8 cellular contexts compared by ENCODE assay signal in the genomic region with DNA sequence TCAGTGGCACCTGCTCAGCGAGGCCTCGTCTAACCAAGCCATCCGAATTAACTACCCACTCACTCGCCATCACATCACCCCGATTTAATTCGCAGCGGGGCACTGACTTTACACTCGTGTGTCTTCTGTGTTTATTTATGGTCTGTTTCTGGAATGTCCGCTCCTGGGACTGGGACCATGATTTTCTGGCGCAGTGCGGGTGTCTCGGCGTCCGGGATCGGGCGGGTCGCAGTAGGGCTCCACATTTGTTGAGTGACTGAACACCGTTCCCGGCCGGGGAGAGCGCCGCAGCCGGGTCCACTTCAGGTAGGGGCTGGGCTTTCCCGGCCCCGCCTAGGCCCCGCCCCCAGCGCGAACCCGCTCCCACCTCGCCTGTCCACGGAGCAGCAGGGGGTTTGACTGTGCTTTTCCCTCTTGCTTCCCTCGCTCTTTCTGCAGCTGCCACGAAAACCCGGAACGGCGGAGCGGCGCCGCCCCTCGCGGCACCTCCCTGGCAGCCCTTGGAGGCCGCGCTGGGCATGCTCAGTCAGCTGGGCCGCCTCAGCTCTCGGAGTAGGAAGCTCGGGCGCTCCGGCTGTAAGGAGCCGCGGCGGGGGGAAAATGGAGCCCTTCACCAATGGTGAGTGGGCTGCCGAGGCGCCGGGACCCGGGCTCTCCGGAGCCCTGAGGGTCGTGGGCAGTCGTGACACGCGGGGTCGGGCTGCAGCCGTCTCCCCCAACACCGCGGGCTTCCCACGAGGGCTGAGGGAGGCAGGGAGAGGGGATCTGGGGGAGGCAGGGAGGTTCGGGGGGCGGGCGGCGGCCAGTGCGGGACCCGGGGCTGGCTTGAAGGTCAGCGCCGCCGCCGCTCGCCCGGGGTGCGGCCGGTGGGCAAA. TPM values are rescaled to one million over a fixed set of nuclear protein-coding genes. Genes with fewer than 3 reads are reported as not detected.
DNase-seq lines count a peak whose midpoint lies in the region; ATAC-seq and TF ChIP-seq lines count a peak whose summit lies in the region.

A gene (plus strand): TSS at position 525 of the 875 bp plus-strand sequence. CDS start 76 bp downstream, at position 601.

- peak within 1 kb of the TSS; percentile 95 for H3K27ac Mint-ChIP-seq in chondrocyte (ENCODE audit: unreplicated experiment)

- H3K4me3 Mint-ChIP-seq in chondrocyte (ENCODE audit: unreplicated experiment): peak within 1 kb of the TSS; percentile 90

- H3K36me3 ChIP-seq in kidney epithelial cell (ENCODE audit: control insufficient read depth, insufficient read depth, low read length): no peaks in the 10 kb centered on the region

- H3K4me3 ChIP-seq in AG10803 (ENCODE audit: low read length) (peak within 1 kb of the TSS; percentile 87), kidney epithelial cell (ENCODE audit: low read depth, low read length) (peak within 1 kb of the TSS; percentile 86)

- DNase-seq in AG10803 (ENCODE audit: low read depth) (peak; percentile 98), NCI-H510A (lab: John Stamatoyannopoulos, UW) (peak; percentile 88), chondrocyte (ENCODE audit: low spot score) (peak; percentile 97), kidney epithelial cell (ENCODE audit: low read depth) (peak; percentile 84)
- DNase-seq in activated CD4-positive, alpha-beta T cell treated with anti-CD3 and anti-CD28 coated beads for 24 hours (ENCODE audit: low read depth in 2 of 2): peak; percentile 87 to 90
- DNase-seq in stimulated activated CD4-positive, alpha-beta T cell treated with anti-CD3 and anti-CD28 coated beads, Interleukin-15, amount 100 ng/mL, for 48 hours (ENCODE audit: low read depth in 2 of 2): peak; percentile 90 to 92

- H3K27me3 ChIP-seq in kidney epithelial cell (ENCODE audit: control insufficient read depth, insufficient read depth, low read length): no peaks in the 10 kb centered on the region

- peak; percentile 38 for ATAC-seq in GM19043 (IDR thresholded peaks at IDR 0.05; ENCODE audit: low read depth, unreplicated experiment)
- ATAC-seq in HG03432 (IDR thresholded peaks at IDR 0.05; ENCODE audit: unreplicated experiment): peak; percentile 62

- H3K27me3 Mint-ChIP-seq in chondrocyte (ENCODE audit: low read depth): no peaks in the 10 kb centered on the region

- no peak for TF ChIP-seq CTCF in AG10803 (conservative IDR thresholded peaks at IDR 0.05; ENCODE audit: low read length)
- no peak for TF ChIP-seq CTCF in chondrocyte (IDR thresholded peaks at IDR 0.05)
- TF ChIP-seq CTCF in kidney epithelial cell (IDR thresholded peaks at IDR 0.05; ENCODE audit: insufficient read depth, low read length, poor library complexity, severe bottlenecking): no peak

- H3K36me3 Mint-ChIP-seq in chondrocyte (ENCODE audit: low read depth): no peaks in the 10 kb centered on the region

- H3K4me1 Mint-ChIP-seq in chondrocyte (ENCODE audit: low read depth): peaks cover 46% of the 10 kb centered on the region

- H3K9me3 Mint-ChIP-seq in chondrocyte (ENCODE audit: low read depth): no peaks in the 10 kb centered on the region

RNA-seq across cellular contexts. Expression of the gene that starts here (rescaled TPM):
- total RNA-seq in chondrocyte (30.7 to 47.7 TPM (median 31.4 TPM) in 3 replicates), kidney epithelial cell (24.6 and 25.5 TPM in 2 replicates)

Comparison
In these comparisons a context has a peak if more than half of its experiments do, and no peak if none do; other contexts are left out.
1. Peak in every context shown above with its lines: DNase-seq, ATAC-seq and H3K4me3 ChIP-seq.